8 cellular contexts compared by ENCODE assay signal in genomic region chr17:8220783-8221662, GRCh38. TPM values are rescaled to one million over a fixed set of nuclear protein-coding genes. Genes with fewer than 3 reads are reported as not detected.
DNase-seq lines count a peak whose midpoint lies in the region; ATAC-seq and TF ChIP-seq lines count a peak whose summit lies in the region.

No MANE protein-coding gene starts in this region.

- H3K27ac ChIP-seq in KMS-11 (peak overlapping the region; percentile 56; the same call in 1 of the 2 replicates), Peyer's patch (peak overlapping the region; percentile 92 to 99 (median 98)), esophagus (ENCODE audit: low read depth in 2 of 2, low read length in 1 of 2) (peak overlapping the region; percentile 99), mucosa of rectum (ENCODE audit: low read depth in 2 of 2, low read length in 2 of 2) (peak overlapping the region; percentile 97 to 99)

- H3K9me3 Mint-ChIP-seq in activated T-cell treated with anti-CD3 and anti-CD28 coated beads, Interleukin-2, amount 50 U/mL, for 4 hours, result no peaks in the 10 kb centered on the region

- H3K4me1 ChIP-seq in KMS-11 (ENCODE audit: low read depth, poor library complexity, severe bottlenecking) (no peaks in the 10 kb centered on the region), Peyer's patch (peaks cover 3 to 21% (median 4%) of the 10 kb centered on the region in 4 donors), esophagus (ENCODE audit: control insufficient read depth in 2 of 2, insufficient read depth in 2 of 2, low read length in 1 of 2) (peaks cover 4 to 7% of the 10 kb centered on the region in 2 donors), mucosa of rectum (ENCODE audit: control insufficient read depth in 2 of 2, insufficient read depth in 2 of 2, low read length in 2 of 2) (peaks cover 14 to 19% of the 10 kb centered on the region in 2 donors)

- H3K36me3 ChIP-seq in KMS-11 (ENCODE audit: insufficient read depth), result no peaks in the 10 kb centered on the region
- no peaks in the 10 kb centered on the region for H3K36me3 ChIP-seq in Peyer's patch
- no peaks in the 10 kb centered on the region for H3K36me3 ChIP-seq in esophagus (ENCODE audit: control insufficient read depth in 2 of 2, insufficient read depth in 2 of 2, low read length in 1 of 2)
- no peaks in the 10 kb centered on the region for H3K36me3 ChIP-seq in mucosa of rectum (ENCODE audit: control insufficient read depth in 2 of 2, insufficient read depth in 2 of 2, low read length in 2 of 2)

- no peak for TF ChIP-seq CTCF in KMS-11 (conservative IDR thresholded peaks at IDR 0.05; ENCODE audit: low read depth, low read length)
- no peak for TF ChIP-seq CTCF in Peyer's patch (IDR thresholded peaks at IDR 0.05)

- H3K4me3 ChIP-seq in KMS-11 (IDR thresholded peaks at IDR 0.05; ENCODE audit: insufficient read depth, low read depth, low read length) (no peak overlapping the region), Peyer's patch (peak overlapping the region; percentile 53 to 78 (median 58)), esophagus (ENCODE audit: low read depth in 1 of 2, low read length in 2 of 2) (peak overlapping the region; percentile 63 to 66), mucosa of rectum (ENCODE audit: low read length in 2 of 2) (peak overlapping the region; percentile 88)

- peak overlapping the region; percentile 22 for H2AFZ ChIP-seq in KMS-11 (ENCODE audit: low read depth)

- peak; percentile 19 to 32 for ATAC-seq in activated T-cell treated with anti-CD3 and anti-CD28 coated beads, Interleukin-2, amount 50 U/mL, for 4 hours
- no peak for ATAC-seq in HG03439 (IDR thresholded peaks at IDR 0.05; ENCODE audit: unreplicated experiment)

- H3K27me3 ChIP-seq in KMS-11 (ENCODE audit: insufficient read depth, low read depth) (no peaks in the 10 kb centered on the region), Peyer's patch (no peaks in the 10 kb centered on the region), esophagus (ENCODE audit: control insufficient read depth in 1 of 2, insufficient read depth in 2 of 2, low read length in 2 of 2) (no peaks in the 10 kb centered on the region), mucosa of rectum (ENCODE audit: control insufficient read depth in 2 of 2, insufficient read depth in 2 of 2, low read length in 2 of 2) (no peaks in the 10 kb centered on the region)

- H3K9ac ChIP-seq in KMS-11 (peak overlapping the region; percentile 53; the same call in 1 of the 2 replicates), mucosa of rectum (ENCODE audit: low read depth in 1 of 2, low read length in 2 of 2) (peak overlapping the region; percentile 83 to 88)

- no peak overlapping the region; the same call in 1 of the 2 replicates for H3K4me2 ChIP-seq in KMS-11

- peak; percentile 87 for DNase-seq in Daoy (ENCODE audit: low read depth)
- DNase-seq in Peyer's patch, result peak; percentile 86 to 95 (median 88)
- peak; percentile 85 for DNase-seq in activated T-cell treated with anti-CD3 and anti-CD28 coated beads, Interleukin-2, amount 50 U/mL, for 4 hours
- DNase-seq in stimulated activated CD8-positive, alpha-beta memory T cell treated with anti-CD3 and anti-CD28 coated beads, Interleukin-2, amount 100 ng/mL, for 48 hours (ENCODE audit: low read depth in 2 of 2), result peak; percentile 75 to 90

- H3K27me3 Mint-ChIP-seq in activated T-cell treated with anti-CD3 and anti-CD28 coated beads, Interleukin-2, amount 50 U/mL, for 4 hours (ENCODE audit: low read depth), result no peaks in the 10 kb centered on the region

- H3K79me2 ChIP-seq in KMS-11 (ENCODE audit: insufficient read depth, low read depth), result no peaks in the 10 kb centered on the region

- H3K36me3 Mint-ChIP-seq in activated T-cell treated with anti-CD3 and anti-CD28 coated beads, Interleukin-2, amount 50 U/mL, for 4 hours (ENCODE audit: insufficient read depth), result peaks cover 5% of the 10 kb centered on the region

- TF ChIP-seq POLR2A in Peyer's patch (IDR thresholded peaks at IDR 0.05), result no peak

- H4K20me1 ChIP-seq in KMS-11 (ENCODE audit: insufficient read depth), result no peaks in the 10 kb centered on the region

- H3K9me3 ChIP-seq in Peyer's patch (no peaks in the 10 kb centered on the region), esophagus (ENCODE audit: control insufficient read depth in 2 of 2, insufficient read depth in 1 of 2, low read depth in 1 of 2, low read length in 1 of 2) (no peaks in the 10 kb centered on the region), mucosa of rectum (ENCODE audit: control insufficient read depth in 2 of 2, low read length in 2 of 2) (no peaks in the 10 kb centered on the region)

- peak overlapping the region; percentile 96 for H3K4me3 Mint-ChIP-seq in activated T-cell treated with anti-CD3 and anti-CD28 coated beads, Interleukin-2, amount 50 U/mL, for 4 hours

- peaks cover 45% of the 10 kb centered on the region for H3K4me1 Mint-ChIP-seq in activated T-cell treated with anti-CD3 and anti-CD28 coated beads, Interleukin-2, amount 50 U/mL, for 4 hours (ENCODE audit: low read depth)

- 1% methylated on average over 45 of the region's 45 CpGs for whole genome bisulfite sequencing in esophagus, 2 donors

RNA-seq across cellular contexts. Expression of gene AURKB, which starts 10.6 kb away (rescaled TPM):
- 105 and 136 TPM in 2 replicates for total RNA-seq in Daoy (2014; rRNA removed; shearing (Covaris generic))
- 100 to 1,000 TPM in 1 of 4 donors, 10 to 100 TPM in 3; 10.5 to 111 (median 19.1) TPM for total RNA-seq in Peyer's patch
- 1 to 10 TPM; 6.2 to 6.7 (median 6.7) TPM for total RNA-seq in activated T-cell treated with anti-CD3 and anti-CD28 coated beads, Interleukin-2, amount 50 U/mL, for 4 hours
- 10 to 100 TPM; 25.3 to 28.3 TPM for polyA plus RNA-seq in esophagus

RNA-seq across cellular contexts. Expression of gene CTC1, which starts 26.8 kb away (rescaled TPM):
- 1.7 and 1.8 TPM in 2 replicates for total RNA-seq in Daoy (2014; rRNA removed; shearing (Covaris generic))
- 10 to 100 TPM; 35.0 to 99.9 (median 84.9) TPM for total RNA-seq in Peyer's patch
- total RNA-seq in activated T-cell treated with anti-CD3 and anti-CD28 coated beads, Interleukin-2, amount 50 U/mL, for 4 hours, result 10 to 100 TPM; 51.2 to 56.7 (median 53.9) TPM
- polyA plus RNA-seq in esophagus, result 10 to 100 TPM in 1 of 2 donors, 1 to 10 TPM in 1; 7.3 to 20.5 TPM

RNA-seq across cellular contexts. Expression of gene PFAS, which starts 28.1 kb away (rescaled TPM):
- 35.1 and 37.1 TPM in 2 replicates for total RNA-seq in Daoy (2014; rRNA removed; shearing (Covaris generic))
- total RNA-seq in Peyer's patch, result 10 to 100 TPM in 3 of 4 donors, 1 to 10 TPM in 1; 7.4 to 63.5 (median 14.0) TPM
- total RNA-seq in activated T-cell treated with anti-CD3 and anti-CD28 coated beads, Interleukin-2, amount 50 U/mL, for 4 hours, result 100 to 1,000 TPM; 222 to 271 (median 254) TPM
- polyA plus RNA-seq in esophagus, result 10 to 100 TPM in 1 of 2 donors, 1 to 10 TPM in 1; 8.1 to 16.2 TPM

RNA-seq across cellular contexts. Expression of gene BORCS6, which starts 31.0 kb away (rescaled TPM):
- total RNA-seq in Daoy (2014; rRNA removed; shearing (Covaris generic)), result 3.3 and 3.6 TPM in 2 replicates
- total RNA-seq in Peyer's patch, result 10 to 100 TPM; 12.6 to 22.6 (median 17.9) TPM
- total RNA-seq in activated T-cell treated with anti-CD3 and anti-CD28 coated beads, Interleukin-2, amount 50 U/mL, for 4 hours, result 1 to 10 TPM; 5.0 to 5.6 (median 5.2) TPM
- 1 to 10 TPM; 3.3 to 8.2 TPM for polyA plus RNA-seq in esophagus

RNA-seq across cellular contexts. Expression of gene TMEM107, which starts 44.8 kb away (rescaled TPM):
- total RNA-seq in Daoy (2014; rRNA removed; shearing (Covaris generic)), result 23.4 TPM in 2 replicates
- total RNA-seq in Peyer's patch, result 10 to 100 TPM in 3 of 4 donors, 1 to 10 TPM in 1; 6.5 to 27.2 (median 16.4) TPM
- total RNA-seq in activated T-cell treated with anti-CD3 and anti-CD28 coated beads, Interleukin-2, amount 50 U/mL, for 4 hours, result 10 to 100 TPM; 11.9 to 18.6 (median 18.1) TPM
- 1 to 10 TPM; 5.6 to 8.9 TPM for polyA plus RNA-seq in esophagus

Comparison
In these comparisons a context has a peak if more than half of its experiments do, and no peak if none do; other contexts are left out.
1. RNA of gene CTC1, which starts 26.8 kb away (total RNA-seq): 35.0 to 99.9 TPM in Peyer's patch and 51.2 to 56.7 TPM in activated T-cell treated with anti-CD3 and anti-CD28 coated beads, Interleukin-2, amount 50 U/mL, for 4 hours; 1.7 to 1.8 TPM in Daoy; every median in the first group is over 10 times any median in the second.
2. Peak in every context shown above with its lines, with median percentiles within 50 percentile points of each other: DNase-seq and H3K27ac ChIP-seq.